32 cellular contexts compared by ENCODE assay signal in genomic region chr12:81085832-81086231, GRCh38. TPM values are rescaled to one million over a fixed set of nuclear protein-coding genes. Genes with fewer than 3 reads are reported as not detected.
"Had no signal": no experiment of that assay in that cellular context is flagged by ENCODE, and none has a peak within 500 bp of the region (broad histone marks: within the 10 kb centered on the region; RNA-seq: fewer than 3 reads in every experiment).

No MANE protein-coding gene starts in this region.

- H3K27me3 ChIP-seq: body of pancreas, SJCRH30 had no signal

- H3K27me3 Mint-ChIP-seq: activated CD4-positive, alpha-beta memory T cell treated with anti-CD3 and anti-CD28 coated beads for 36 hours; activated CD4-positive, alpha-beta T cell treated with anti-CD3 and anti-CD28 coated beads, Interleukin-2, amount 10 ng/mL, durations not matched to agents 7 days and 5 days; activated naive CD8-positive, alpha-beta T cell had no signal

- FAIRE-seq: bronchial epithelial cell had no signal

- H3K4me3 ChIP-seq: body of pancreas, SJCRH30 had no signal

- H3K36me3 Mint-ChIP-seq: activated CD4-positive, alpha-beta memory T cell treated with anti-CD3 and anti-CD28 coated beads for 36 hours; activated naive CD8-positive, alpha-beta T cell had no signal

- H3K4me1 Mint-ChIP-seq: activated CD4-positive, alpha-beta T cell treated with anti-CD3 and anti-CD28 coated beads, Interleukin-2, amount 10 ng/mL, durations not matched to agents 7 days and 5 days had no signal

- DNase-seq: activated CD4-positive, alpha-beta memory T cell treated with anti-CD3 and anti-CD28 coated beads for 36 hours; activated CD4-positive, alpha-beta T cell treated with anti-CD3 and anti-CD28 coated beads, Interleukin-2, amount 10 ng/mL, durations not matched to agents 7 days and 5 days; activated CD4-positive, CD25-positive, alpha-beta regulatory T cell; activated CD8-positive, alpha-beta memory T cell treated with anti-CD3 and anti-CD28 coated beads for 24 hours; activated effector memory CD4-positive, alpha-beta T cell treated with anti-CD3 and anti-CD28 coated beads, Interleukin-2, amount 50 U/mL, for 16 hours; activated naive CD4-positive, alpha-beta T cell treated with Interleukin-2 at 50 U/mL for 16 hours; activated T-cell treated with anti-CD3 and anti-CD28 coated beads, Interleukin-2, amount 50 U/mL, for 4 hours; aorta; body of pancreas; central memory CD4-positive, alpha-beta T cell; MV-4-11; NCI-H1092 treated with DMSO at 0.1 percent for 48 hours; NCI-H1417 treated with DMSO at 0.1 percent for 48 hours; NCI-H1694; NCI-H2029; NCI-H2107; NCI-H2171 treated with DMSO at 0.1 percent for 48 hours; NCI-H510A treated with DMSO at 0.1 percent for 48 hours; NK-92 treated with Interleukin-12 subunit alpha and Interleukin-12 subunit beta, amount 100 ng/mL, for 24 hours; OCI-M1; Right ventricle myocardium superior; SK-N-SH; T-helper 1 cell had no signal

- H3K9me3 ChIP-seq: body of pancreas, SJCRH30, SK-N-SH had no signal

- H3K9me3 Mint-ChIP-seq: activated CD4-positive, alpha-beta T cell treated with anti-CD3 and anti-CD28 coated beads, Interleukin-2, amount 10 ng/mL, durations not matched to agents 7 days and 5 days had no signal

- ATAC-seq: activated T-cell treated with anti-CD3 and anti-CD28 coated beads, Interleukin-2, amount 50 U/mL, for 4 hours; body of pancreas; Panc1 had no signal

- H3K4me2 ChIP-seq: KMS-11, SK-N-SH had no signal

- H3K27ac Mint-ChIP-seq: activated CD4-positive, alpha-beta memory T cell treated with anti-CD3 and anti-CD28 coated beads for 36 hours; activated CD4-positive, alpha-beta T cell treated with anti-CD3 and anti-CD28 coated beads, Interleukin-2, amount 10 ng/mL, durations not matched to agents 7 days and 5 days; activated naive CD8-positive, alpha-beta T cell had no signal

- H3K4me3 Mint-ChIP-seq: activated CD4-positive, alpha-beta memory T cell treated with anti-CD3 and anti-CD28 coated beads for 36 hours; activated CD4-positive, alpha-beta T cell treated with anti-CD3 and anti-CD28 coated beads, Interleukin-2, amount 10 ng/mL, durations not matched to agents 7 days and 5 days; activated naive CD8-positive, alpha-beta T cell; activated T-cell treated with anti-CD3 and anti-CD28 coated beads, Interleukin-2, amount 50 U/mL, for 4 hours had no signal

- H3K4me1 ChIP-seq: body of pancreas, SJCRH30 had no signal

- H3K9ac ChIP-seq: KMS-11, SK-N-SH had no signal

- H3K36me3 ChIP-seq: SJCRH30 had no signal

- H3K27ac ChIP-seq: body of pancreas, KMS-11, RWPE1, SJCRH30, VCaP had no signal

RNA-seq across cellular contexts. Expression of gene ACSS3, which starts 8.0 kb away (rescaled TPM):
- total RNA-seq: activated CD4-positive, alpha-beta memory T cell treated with anti-CD3 and anti-CD28 coated beads for 36 hours; activated CD4-positive, alpha-beta T cell treated with anti-CD3 and anti-CD28 coated beads, Interleukin-2, amount 10 ng/mL, durations not matched to agents 7 days and 5 days; MCF 10A; T-helper 2 cell treated with Interferon-gamma antibody and Interleukin-4, amounts not matched to agents 100 ng/mL and 5 ng/mL, for 36 hours had no signal
